Comparison of ENCODE assay signal across 23 cellular contexts in the genomic region with DNA sequence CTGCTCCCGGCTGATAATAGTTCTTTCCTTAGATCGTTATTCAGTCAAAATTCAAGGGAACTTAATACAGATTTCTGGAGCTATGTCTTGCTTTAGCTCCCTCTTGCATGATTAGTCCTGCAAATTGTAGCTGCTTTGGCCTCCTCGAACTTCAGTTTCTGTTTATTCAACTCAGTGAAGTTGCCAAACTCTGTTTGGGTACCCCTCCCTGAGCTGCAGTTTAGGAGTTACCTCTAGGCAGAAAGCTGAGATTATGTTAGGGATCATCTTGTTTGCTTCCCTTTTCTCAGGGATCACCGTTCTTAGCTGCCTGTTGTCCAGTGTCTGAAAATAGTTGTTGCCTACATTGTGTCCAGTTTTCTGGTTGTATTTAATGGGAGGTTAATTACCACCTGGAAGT. TPM values are rescaled to one million over a fixed set of nuclear protein-coding genes. Genes with fewer than 3 reads are reported as not detected.
A peak's percentile ranks its signal among the peaks of the same experiment; 100 is the strongest.
DNase-seq lines count a peak whose midpoint lies in the region; ATAC-seq and TF ChIP-seq lines count a peak whose summit lies in the region.
"Had no signal": no experiment of that assay in that cellular context is flagged by ENCODE, and none has a peak within 500 bp of the region (broad histone marks: within the 10 kb centered on the region; RNA-seq: fewer than 3 reads in every experiment).

No MANE protein-coding gene starts in this region.

- intact Hi-C loops in activated CD8-positive, alpha-beta T cell treated with anti-CD3 and anti-CD28 coated beads for 36 hours (cut with micrococcal nuclease): no loop called here

- H3K9me3 Mint-ChIP-seq in nephron progenitor cell: peaks cover 37% of the 10 kb centered on the region
- no peaks in the 10 kb centered on the region for H3K9me3 Mint-ChIP-seq in activated CD8-positive, alpha-beta T cell treated with anti-CD3 and anti-CD28 coated beads for 36 hours
- H3K9me3 Mint-ChIP-seq: activated naive CD8-positive, alpha-beta T cell treated with anti-CD3 and anti-CD28 coated beads, Interleukin-2, amount 10 ng/mL, durations not matched to agents 7 days and 5 days had no signal

- POLR2A ChIA-PET in activated CD8-positive, alpha-beta T cell treated with anti-CD3 and anti-CD28 coated beads for 36 hours (lab: Charles Lee): interaction anchor here (0.6 to 0.9 kb wide), 2 partner anchors 9 to 47 kb away, joined by 3 read pairs; no protein-coding TSS in a partner anchor

- peaks cover 16% of the 10 kb centered on the region for H3K4me1 Mint-ChIP-seq in nephron progenitor cell
- H3K4me1 Mint-ChIP-seq in activated CD8-positive, alpha-beta T cell treated with anti-CD3 and anti-CD28 coated beads for 36 hours (ENCODE audit: low read depth): peaks cover 10% of the 10 kb centered on the region

- CTCF ChIA-PET in activated CD8-positive, alpha-beta T cell treated with anti-CD3 and anti-CD28 coated beads for 36 hours (lab: Charles Lee): interaction anchor here (0.8 to 1.9 kb wide), 3 partner anchors 18 to 62 kb away, joined by 3 to 8 read pairs (median 4); no protein-coding TSS in a partner anchor

- DNase-seq in CD1c-positive myeloid dendritic cell (ENCODE audit: extremely low spot score) (peak; percentile 20), Kasumi-1 (lab: John Stamatoyannopoulos, UW) (peak; percentile 21 to 27), choroid plexus epithelial cell (ENCODE audit: low read depth) (peak; percentile 43), nephron progenitor cell (no peak), DMS153 treated with DMSO at 0.1 percent for 48 hours (lab: John Stamatoyannopoulos, UW; ENCODE audit: unreplicated experiment) (no peak)
- DNase-seq in activated CD8-positive, alpha-beta T cell treated with anti-CD3 and anti-CD28 coated beads for 36 hours: no peak
- DNase-seq: activated CD4-positive, alpha-beta T cell treated with anti-CD3 and anti-CD28 coated beads, Interleukin-2, amount 50 U/mL, for 48 hours; activated effector memory CD4-positive, alpha-beta T cell treated with Interleukin-2 at 50 U/mL for 16 hours; activated naive CD8-positive, alpha-beta T cell treated with anti-CD3 and anti-CD28 coated beads, Interleukin-2, amount 10 ng/mL, durations not matched to agents 7 days and 5 days; CD4-positive, CD25-positive, alpha-beta regulatory T cell; central memory CD4-positive, alpha-beta T cell; NCI-H1092; NCI-H187; NCI-H2171; NCI-H510A treated with DMSO at 0.1 percent for 48 hours; pancreas; Peyer's patch; SHP77 treated with DMSO at 0.1 percent for 48 hours; upper lobe of left lung had no signal

- no peaks in the 10 kb centered on the region for H3K27me3 Mint-ChIP-seq in nephron progenitor cell (ENCODE audit: low read depth, poor library complexity)
- H3K27me3 Mint-ChIP-seq in activated CD8-positive, alpha-beta T cell treated with anti-CD3 and anti-CD28 coated beads for 36 hours: no peaks in the 10 kb centered on the region
- H3K27me3 Mint-ChIP-seq: activated naive CD8-positive, alpha-beta T cell treated with anti-CD3 and anti-CD28 coated beads, Interleukin-2, amount 10 ng/mL, durations not matched to agents 7 days and 5 days; CD4-positive, CD25-positive, alpha-beta regulatory T cell had no signal

- ATAC-seq in activated CD8-positive, alpha-beta T cell treated with anti-CD3 and anti-CD28 coated beads for 36 hours: no peak
- no peak for ATAC-seq in esophagus mucosa
- ATAC-seq: GM12878, HCT116, pancreas had no signal

- peaks cover 69% of the 10 kb centered on the region for H3K36me3 Mint-ChIP-seq in nephron progenitor cell (ENCODE audit: low read depth)
- peaks cover 24% of the 10 kb centered on the region for H3K36me3 Mint-ChIP-seq in activated CD8-positive, alpha-beta T cell treated with anti-CD3 and anti-CD28 coated beads for 36 hours (ENCODE audit: low read depth)

- peak overlapping the region; percentile 57 for H3K27ac Mint-ChIP-seq in nephron progenitor cell
- no peak overlapping the region for H3K27ac Mint-ChIP-seq in activated CD8-positive, alpha-beta T cell treated with anti-CD3 and anti-CD28 coated beads for 36 hours
- H3K27ac Mint-ChIP-seq: activated naive CD8-positive, alpha-beta T cell treated with anti-CD3 and anti-CD28 coated beads, Interleukin-2, amount 10 ng/mL, durations not matched to agents 7 days and 5 days had no signal

- no peak for TF ChIP-seq CTCF in choroid plexus epithelial cell (conservative IDR thresholded peaks at IDR 0.05; ENCODE audit: low read depth, low read length)
- no peak for TF ChIP-seq CTCF in nephron progenitor cell (IDR thresholded peaks at IDR 0.05)
- TF ChIP-seq CTCF in activated CD8-positive, alpha-beta T cell treated with anti-CD3 and anti-CD28 coated beads for 36 hours (IDR thresholded peaks at IDR 0.05): no peak

- no peak overlapping the region for H3K4me3 Mint-ChIP-seq in nephron progenitor cell
- no peak overlapping the region for H3K4me3 Mint-ChIP-seq in activated CD8-positive, alpha-beta T cell treated with anti-CD3 and anti-CD28 coated beads for 36 hours
- H3K4me3 Mint-ChIP-seq: activated naive CD8-positive, alpha-beta T cell treated with anti-CD3 and anti-CD28 coated beads, Interleukin-2, amount 10 ng/mL, durations not matched to agents 7 days and 5 days; CD4-positive, CD25-positive, alpha-beta regulatory T cell had no signal

- no peak overlapping the region for H3K4me3 ChIP-seq in choroid plexus epithelial cell (ENCODE audit: low read depth, low read length)
- H3K4me3 ChIP-seq: GM12878, pancreas, Peyer's patch, right atrium auricular region, upper lobe of left lung had no signal

RNA-seq across cellular contexts. Expression of gene SNX27, which starts 43.5 kb away (rescaled TPM):
- 10 to 100 TPM; 27.2 to 29.5 TPM for total RNA-seq in activated CD8-positive, alpha-beta T cell treated with anti-CD3 and anti-CD28 coated beads for 36 hours
- 16.4 TPM for total RNA-seq in esophagus mucosa

Comparison
In these comparisons a context has a peak if more than half of its experiments do, and no peak if none do; other contexts are left out.
1. DNase-seq: peak in CD1c-positive myeloid dendritic cell (single experiment), Kasumi-1 (2 of 2) and choroid plexus epithelial cell (single experiment); none in nephron progenitor cell (single experiment), activated CD8-positive, alpha-beta T cell treated with anti-CD3 and anti-CD28 coated beads for 36 hours (single experiment) and DMS153 treated with DMSO at 0.1 percent for 48 hours (single experiment).